Comparison of ENCODE assay signal across 12 cellular contexts in the genomic region with DNA sequence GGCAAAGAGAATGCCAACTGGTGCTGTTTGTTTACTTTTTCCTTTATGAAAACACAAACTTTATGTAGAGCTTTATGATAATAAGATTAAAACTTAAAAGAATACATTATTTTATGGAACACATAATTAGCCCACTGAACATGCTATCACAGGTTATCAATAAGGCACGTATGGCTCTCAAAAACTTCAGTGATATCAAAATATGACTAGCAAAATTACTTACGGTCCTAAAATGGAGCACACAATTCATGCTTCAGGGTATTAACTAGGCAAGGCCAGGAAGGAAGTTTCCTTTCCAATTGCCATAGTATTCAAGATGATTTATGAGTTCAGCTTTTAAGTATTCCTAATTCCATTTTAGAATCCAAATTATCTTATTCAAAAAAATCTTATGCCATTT. TPM values are rescaled to one million over a fixed set of nuclear protein-coding genes. Genes with fewer than 3 reads are reported as not detected.
DNase-seq lines count a peak whose midpoint lies in the region; ATAC-seq, FAIRE-seq and TF ChIP-seq lines count a peak whose summit lies in the region.
"Had no signal": no experiment of that assay in that cellular context is flagged by ENCODE, and none has a peak within 500 bp of the region (broad histone marks: within the 10 kb centered on the region; RNA-seq: fewer than 3 reads in every experiment).

No MANE protein-coding gene starts in this region.

- H3K27ac Mint-ChIP-seq in activated T-helper 1 cell treated with anti-CD3 and anti-CD28 coated beads, Interleukin-12 subunit alpha, Interleukin-12 subunit beta, Interleukin-2, Interleukin-4 antibody, amounts not matched to agents 30 ng/mL and 10 ng/mL and 1 ng/mL, durations not matched to agents 14 hours and 24 hours and 36 hours = peak overlapping the region; percentile 79
- H3K27ac Mint-ChIP-seq: B cell, GM23338 had no signal

- H3K27me3 Mint-ChIP-seq in activated T-helper 1 cell treated with anti-CD3 and anti-CD28 coated beads, Interleukin-12 subunit alpha, Interleukin-12 subunit beta, Interleukin-2, Interleukin-4 antibody, amounts not matched to agents 30 ng/mL and 10 ng/mL and 1 ng/mL, durations not matched to agents 14 hours and 24 hours and 36 hours (ENCODE audit: insufficient read depth) = peaks cover 5% of the 10 kb centered on the region
- H3K27me3 Mint-ChIP-seq: B cell had no signal

- H3K9me3 Mint-ChIP-seq in activated T-helper 1 cell treated with anti-CD3 and anti-CD28 coated beads, Interleukin-12 subunit alpha, Interleukin-12 subunit beta, Interleukin-2, Interleukin-4 antibody, amounts not matched to agents 30 ng/mL and 10 ng/mL and 1 ng/mL, durations not matched to agents 14 hours and 24 hours and 36 hours = no peaks in the 10 kb centered on the region
- H3K9me3 Mint-ChIP-seq: GM23338, neural crest cell had no signal

- TF ChIP-seq EP300 in HepG2 (IDR thresholded peaks at IDR 0.05; ENCODE audit: low read depth in 2 of 2, low read length in 2 of 2) = no peak
- TF ChIP-seq EP300 in HepG2 (CRISPR knock-in tag; IDR thresholded peaks at IDR 0.05; ENCODE audit: borderline replicate concordance) = no peak

- H3K36me3 Mint-ChIP-seq in activated T-helper 1 cell treated with anti-CD3 and anti-CD28 coated beads, Interleukin-12 subunit alpha, Interleukin-12 subunit beta, Interleukin-2, Interleukin-4 antibody, amounts not matched to agents 30 ng/mL and 10 ng/mL and 1 ng/mL, durations not matched to agents 14 hours and 24 hours and 36 hours (ENCODE audit: low read depth) = peaks cover 3% of the 10 kb centered on the region

- ATAC-seq in HepG2 (no peak), right lobe of liver (no peak)
- ATAC-seq: GM23338 had no signal

- peaks cover 36% of the 10 kb centered on the region for H3K4me1 Mint-ChIP-seq in activated T-helper 1 cell treated with anti-CD3 and anti-CD28 coated beads, Interleukin-12 subunit alpha, Interleukin-12 subunit beta, Interleukin-2, Interleukin-4 antibody, amounts not matched to agents 30 ng/mL and 10 ng/mL and 1 ng/mL, durations not matched to agents 14 hours and 24 hours and 36 hours (ENCODE audit: low read depth)

- H3K4me3 ChIP-seq in HepG2 (replicated peaks in 1 of 3; ENCODE audit: insufficient read depth in 1 of 3, low read depth in 2 of 3, low read length in 3 of 3) (peak overlapping the region; percentile 73 to 88 (median 81)), right lobe of liver (peak overlapping the region in 1 of 3 donors; percentile 59), keratinocyte (ENCODE audit: control insufficient read depth in 2 of 3, extremely low read depth in 1 of 3, insufficient read depth in 2 of 3, low read depth in 1 of 3, low read length in 3 of 3) (peak overlapping the region; percentile 64 to 97 (median 95)), urinary bladder (ENCODE audit: low read depth, low read length) (no peak overlapping the region)
- H3K4me3 ChIP-seq: GM23338 had no signal

- no peaks in the 10 kb centered on the region for H3K9me1 ChIP-seq in keratinocyte (ENCODE audit: control insufficient read depth, extremely low read depth, insufficient read depth, low read length)

- peaks cover 52% of the 10 kb centered on the region for H3K4me1 ChIP-seq in HepG2 (ENCODE audit: insufficient read depth, low read length)
- peaks cover 0 to 32% (median 7%) of the 10 kb centered on the region in 4 donors for H3K4me1 ChIP-seq in right lobe of liver
- H3K4me1 ChIP-seq in keratinocyte (ENCODE audit: control insufficient read depth, extremely low read depth, insufficient read depth, low read length) = peaks cover 39% of the 10 kb centered on the region
- no peaks in the 10 kb centered on the region for H3K4me1 ChIP-seq in urinary bladder (ENCODE audit: insufficient read depth)

- peaks cover 0 to 4% of the 10 kb centered on the region in 2 experiments; a peak in 3 of 5 replicates for H3K36me3 ChIP-seq in HepG2 (replicated peaks in 1 of 2; ENCODE audit: control insufficient read depth in 1 of 2, insufficient read depth in 2 of 2, low read length in 2 of 2)
- H3K36me3 ChIP-seq in right lobe of liver = no peaks in the 10 kb centered on the region
- no peaks in the 10 kb centered on the region for H3K36me3 ChIP-seq in keratinocyte (ENCODE audit: control insufficient read depth in 2 of 2, extremely low read depth in 1 of 2, insufficient read depth in 2 of 2, low read length in 2 of 2)
- H3K36me3 ChIP-seq in urinary bladder (ENCODE audit: insufficient read depth) = no peaks in the 10 kb centered on the region

- no peak for DNase-seq in HepG2 (ENCODE audit: low spot score)
- no peak for DNase-seq in right lobe of liver
- no peak for DNase-seq in activated T-helper 1 cell treated with anti-CD3 and anti-CD28 coated beads, Interleukin-12 subunit alpha, Interleukin-12 subunit beta, Interleukin-2, Interleukin-4 antibody, amounts not matched to agents 30 ng/mL and 10 ng/mL and 1 ng/mL, durations not matched to agents 14 hours and 24 hours and 36 hours (ENCODE audit: low spot score)
- DNase-seq in keratinocyte (ENCODE audit: low read depth, low spot score) = no peak
- no peak for DNase-seq in DMS153 treated with DMSO at 0.1 percent for 48 hours (lab: John Stamatoyannopoulos, UW; ENCODE audit: unreplicated experiment)
- no peak for DNase-seq in COLO668 (lab: John Stamatoyannopoulos, UW; ENCODE audit: unreplicated experiment)
- DNase-seq in HCEC 1CT = no peak
- DNase-seq: activated CD4-positive, alpha-beta T cell treated with anti-CD3 and anti-CD28 coated beads, Interleukin-2, amount 50 U/mL, for 1 hour had no signal

- H3K4me2 ChIP-seq in HepG2 (ENCODE audit: low read depth, low read length) (peak overlapping the region; percentile 87), keratinocyte (ENCODE audit: control insufficient read depth, extremely low read depth, insufficient read depth, low read depth, low read length) (peak overlapping the region; percentile 93)
- H3K4me2 ChIP-seq: GM23338 had no signal

- H3K4me3 Mint-ChIP-seq in activated T-helper 1 cell treated with anti-CD3 and anti-CD28 coated beads, Interleukin-12 subunit alpha, Interleukin-12 subunit beta, Interleukin-2, Interleukin-4 antibody, amounts not matched to agents 30 ng/mL and 10 ng/mL and 1 ng/mL, durations not matched to agents 14 hours and 24 hours and 36 hours = no peak overlapping the region
- H3K4me3 Mint-ChIP-seq: B cell, GM23338 had no signal

- dilution Hi-C loops in keratinocyte (cut with MboI; ENCODE audit: extremely low pct_ligation_motif_present, low sequenced_read_pairs) = no loop called here

- in situ Hi-C loops in HepG2 (cut with HindIII; ENCODE audit: extremely low pct_ligation_motif_present, low pct_unique_long_range_greater_than_20kb) = no loop called here

- H3K27me3 ChIP-seq in HepG2 (ENCODE audit: control insufficient read depth in 1 of 2, insufficient read depth in 2 of 2, low read length in 2 of 2) (no peaks in the 10 kb centered on the region; a peak in 2 of 5 replicates), right lobe of liver (no peaks in the 10 kb centered on the region), keratinocyte (ENCODE audit: control insufficient read depth, extremely low read depth, insufficient read depth, low read length) (no peaks in the 10 kb centered on the region)

- no peak for TF ChIP-seq RAD21 in HepG2 (CRISPR knock-in tag; IDR thresholded peaks at IDR 0.05)

- H3K9me3 ChIP-seq in HepG2 (ENCODE audit: low read length) = no peaks in the 10 kb centered on the region
- no peaks in the 10 kb centered on the region for H3K9me3 ChIP-seq in right lobe of liver
- H3K9me3 ChIP-seq in keratinocyte (ENCODE audit: control insufficient read depth, low read depth, low read length) = no peaks in the 10 kb centered on the region

- WGBS in HepG2 (ENCODE audit: low lambda C conversion rate) = 3% methylated on average over 2 of the region's 2 CpGs
- 26% methylated on average over 2 of the region's 2 CpGs for WGBS in right lobe of liver (ENCODE audit: insufficient coverage, low coverage, low lambda C conversion rate, missing lambda C conversion rate)
- WGBS in urinary bladder = 53% methylated on average over 2 of the region's 2 CpGs

- no TSS peak for BruUV-seq in HepG2 (replicated peaks; lab: Mats Ljungman, UMichigan)

- H3K79me2 ChIP-seq in HepG2 (ENCODE audit: insufficient read depth, low read length) = peaks cover 87% of the 10 kb centered on the region
- H3K79me2 ChIP-seq in keratinocyte (ENCODE audit: control insufficient read depth, insufficient read depth, low read length) = peaks cover 84% of the 10 kb centered on the region

- H4K20me1 ChIP-seq in HepG2 (ENCODE audit: insufficient read depth, low read length) = peaks cover 5% of the 10 kb centered on the region; the same call in 1 of the 2 replicates
- no peaks in the 10 kb centered on the region for H4K20me1 ChIP-seq in keratinocyte (ENCODE audit: control insufficient read depth, extremely low read depth, insufficient read depth, low read length)

- intact Hi-C loops in HepG2 (cut with micrococcal nuclease; ENCODE audit: unreplicated experiment) (loop anchor here (1.0 to 2.0 kb wide), 2 partner anchors 7 to 15 kb away; no protein-coding TSS in a partner anchor), right lobe of liver (cut with DNase I) (no loop called here)
- intact Hi-C loops in activated T-helper 1 cell treated with anti-CD3 and anti-CD28 coated beads, Interleukin-12 subunit alpha, Interleukin-12 subunit beta, Interleukin-2, Interleukin-4 antibody, amounts not matched to agents 30 ng/mL and 10 ng/mL and 1 ng/mL, durations not matched to agents 14 hours and 24 hours and 36 hours (cut with micrococcal nuclease) = loop anchor here (1.0 kb wide), 7 partner anchors 11 to 96 kb away; partner anchors contain the start of gene SUPT4H1

- H2AFZ ChIP-seq in HepG2 (ENCODE audit: low read length) (no peak overlapping the region), keratinocyte (ENCODE audit: control insufficient read depth, low read length) (no peak overlapping the region)
- H2AFZ ChIP-seq: GM23338 had no signal

- peak overlapping the region; percentile 77 for H3K27ac ChIP-seq in HepG2 (ENCODE audit: extremely low read length, insufficient read depth, low read length)
- H3K27ac ChIP-seq in right lobe of liver = peak overlapping the region in 1 of 3 donors; percentile 4
- H3K27ac ChIP-seq in keratinocyte (ENCODE audit: control insufficient read depth, insufficient read depth, low read length) = peak overlapping the region; percentile 95
- peak overlapping the region; percentile 23 for H3K27ac ChIP-seq in urinary bladder (ENCODE audit: low read depth)

- no peak for TF ChIP-seq CTCF in HepG2 (CRISPR knock-in tag; IDR thresholded peaks at IDR 0.05)
- no peak for TF ChIP-seq CTCF in right lobe of liver (IDR thresholded peaks at IDR 0.05)
- no peak for TF ChIP-seq CTCF in keratinocyte (optimal IDR thresholded peaks at IDR 0.05 in 1 of 3, IDR thresholded peaks at IDR 0.05 in 1 of 3, conservative IDR thresholded peaks at IDR 0.05 in 1 of 3; ENCODE audit: extremely low read depth in 1 of 3, insufficient read depth in 2 of 3, low read length in 3 of 3)

- TF ChIP-seq POLR2A in HepG2 (IDR thresholded peaks at IDR 0.05; ENCODE audit: insufficient read depth in 1 of 2, low read depth in 2 of 2, low read length in 2 of 2) (no peak), right lobe of liver (IDR thresholded peaks at IDR 0.05) (no peak)

- FAIRE-seq in HepG2 (lab: Jason Lieb, UNC) (no peak), keratinocyte (lab: Jason Lieb, UNC) (peak; percentile 75)

- POLR2A ChIA-PET in HepG2 (lab: Yijun Ruan, JAX) = interaction anchor here (0.7 to 6.1 kb wide), 8 partner anchors 9 to 78 kb away, joined by 3 to 254 read pairs (median 90); partner anchors contain the start of gene SUPT4H1

- CTCF ChIA-PET in HepG2 (lab: Yijun Ruan, JAX; ENCODE audit: low intra/inter-chr PET ratio, low total read pairs) = no interaction called here

- H3K9ac ChIP-seq in HepG2 (ENCODE audit: insufficient read depth, low read depth, low read length) (peak overlapping the region; percentile 85), keratinocyte (ENCODE audit: control insufficient read depth, extremely low read depth, insufficient read depth, low read length) (peak overlapping the region; percentile 91)

RNA-seq across cellular contexts. Expression of gene RNF43, which starts 3.6 kb away (rescaled TPM):
- total RNA-seq in HepG2 (2016; rRNA removed; fragmentation: Illumina TruSeq; extraction: Trizol) = 51.4 and 53.4 TPM in 2 replicates
- total RNA-seq in HepG2 (2016; cell fraction: cytosol; rRNA removed; fragmentation: Illumina TruSeq; extraction: Trizol; ENCODE audit: low read depth) = 10.8 and 11.5 TPM in 2 replicates
- total RNA-seq in HepG2 (2016; cell fraction: insoluble cytoplasmic fraction; rRNA removed; fragmentation: Illumina TruSeq; extraction: Trizol) = 41.4 and 52.0 TPM in 2 replicates
- 25.5 and 28.6 TPM in 2 replicates for total RNA-seq in HepG2 (2016; cell fraction: membrane; rRNA removed; fragmentation: Illumina TruSeq; extraction: Trizol)
- 113 and 134 TPM in 2 replicates for total RNA-seq in HepG2 (2016; cell fraction: nucleus; rRNA removed; fragmentation: Illumina TruSeq; extraction: Trizol)
- polyA plus RNA-seq in HepG2 (2011; rRNA removed) = 29.3 and 31.0 TPM in 2 replicates
- polyA plus RNA-seq in HepG2 (2011; cell fraction: cytosol; rRNA removed) = 18.3 and 25.7 TPM in 2 replicates
- polyA plus RNA-seq in HepG2 (2011; cell fraction: nucleus; rRNA removed) = 81.6 and 101 TPM in 2 replicates
- polyA plus RNA-seq in HepG2 (2012) = 35.6 and 44.8 TPM in 2 replicates
- polyA plus RNA-seq in HepG2 (2016; cell fraction: cytosol; fragmentation: Illumina TruSeq; extraction: Trizol; ENCODE audit: low read depth) = 2.5 and 3.4 TPM in 2 replicates
- polyA plus RNA-seq in HepG2 (2016; cell fraction: insoluble cytoplasmic fraction; fragmentation: Illumina TruSeq; extraction: Trizol; ENCODE audit: low read depth) = 29.8 and 38.5 TPM in 2 replicates
- 10.3 and 11.3 TPM in 2 replicates for polyA plus RNA-seq in HepG2 (2016; cell fraction: membrane; fragmentation: Illumina TruSeq; extraction: Trizol; ENCODE audit: low read depth)
- polyA plus RNA-seq in HepG2 (2016; cell fraction: nucleus; fragmentation: Illumina TruSeq; extraction: Trizol; ENCODE audit: insufficient read depth, low read depth) = 110 and 118 TPM in 2 replicates
- 0.12 and 47.2 TPM in 2 replicates for polyA minus RNA-seq in HepG2 (2011; rRNA and poly(A)+ RNA removed; ENCODE audit: low replicate concordance)
- polyA minus RNA-seq in HepG2 (2011; cell fraction: cytosol; rRNA and poly(A)+ RNA removed) = 17.4 and 23.6 TPM in 2 replicates
- polyA minus RNA-seq in HepG2 (2011; cell fraction: nucleus; rRNA and poly(A)+ RNA removed) = 134 and 180 TPM in 2 replicates
- 10 to 100 TPM in 2 of 6 experiments, 1 to 10 TPM in 4; 1.7 to 11.5 (median 6.0) TPM for total RNA-seq in right lobe of liver
- total RNA-seq in activated T-helper 1 cell treated with anti-CD3 and anti-CD28 coated beads, Interleukin-12 subunit alpha, Interleukin-12 subunit beta, Interleukin-2, Interleukin-4 antibody, amounts not matched to agents 30 ng/mL and 10 ng/mL and 1 ng/mL, durations not matched to agents 14 hours and 24 hours and 36 hours = 0.47 and 0.86 TPM in 2 replicates
- 5.3 to 16.4 TPM (median 15.0 TPM) in 3 replicates for polyA plus RNA-seq in keratinocyte
- polyA plus RNA-seq in keratinocyte (2011; ENCODE audit: low read depth) = 6.5 TPM
- polyA plus RNA-seq in keratinocyte (2011; cell fraction: cytosol; rRNA removed) = 7.6 and 9.6 TPM in 2 replicates
- polyA plus RNA-seq in keratinocyte (2011; cell fraction: nucleus; rRNA removed) = 36.2 and 39.0 TPM in 2 replicates
- polyA plus RNA-seq in keratinocyte (2012; ENCODE audit: low replicate concordance) = 8.3 and 16.0 TPM in 2 replicates
- polyA minus RNA-seq in keratinocyte = 8.0 to 23.8 TPM (median 16.6 TPM) in 3 replicates
- 2.7 TPM for polyA minus RNA-seq in keratinocyte (2011; cell fraction: cytosol; rRNA and poly(A)+ RNA removed)
- polyA minus RNA-seq in keratinocyte (2011; cell fraction: nucleus; rRNA and poly(A)+ RNA removed) = 21.7 and 32.8 TPM in 2 replicates
- 2.2 TPM for total RNA-seq in urinary bladder
- 1.2 TPM for polyA plus RNA-seq in urinary bladder

Comparison
In these comparisons a context has a peak if more than half of its experiments do, and no peak if none do; other contexts are left out.
1. intact Hi-C loops: an anchor here in HepG2 (1.0 to 2.0 kb wide) and activated T-helper 1 cell treated with anti-CD3 and anti-CD28 coated beads, Interleukin-12 subunit alpha, Interleukin-12 subunit beta, Interleukin-2, Interleukin-4 antibody, amounts not matched to agents 30 ng/mL and 10 ng/mL and 1 ng/mL, durations not matched to agents 14 hours and 24 hours and 36 hours (1.0 kb wide); none called in right lobe of liver.